Comparison of ENCODE assay signal across 10 cellular contexts in the genomic region with DNA sequence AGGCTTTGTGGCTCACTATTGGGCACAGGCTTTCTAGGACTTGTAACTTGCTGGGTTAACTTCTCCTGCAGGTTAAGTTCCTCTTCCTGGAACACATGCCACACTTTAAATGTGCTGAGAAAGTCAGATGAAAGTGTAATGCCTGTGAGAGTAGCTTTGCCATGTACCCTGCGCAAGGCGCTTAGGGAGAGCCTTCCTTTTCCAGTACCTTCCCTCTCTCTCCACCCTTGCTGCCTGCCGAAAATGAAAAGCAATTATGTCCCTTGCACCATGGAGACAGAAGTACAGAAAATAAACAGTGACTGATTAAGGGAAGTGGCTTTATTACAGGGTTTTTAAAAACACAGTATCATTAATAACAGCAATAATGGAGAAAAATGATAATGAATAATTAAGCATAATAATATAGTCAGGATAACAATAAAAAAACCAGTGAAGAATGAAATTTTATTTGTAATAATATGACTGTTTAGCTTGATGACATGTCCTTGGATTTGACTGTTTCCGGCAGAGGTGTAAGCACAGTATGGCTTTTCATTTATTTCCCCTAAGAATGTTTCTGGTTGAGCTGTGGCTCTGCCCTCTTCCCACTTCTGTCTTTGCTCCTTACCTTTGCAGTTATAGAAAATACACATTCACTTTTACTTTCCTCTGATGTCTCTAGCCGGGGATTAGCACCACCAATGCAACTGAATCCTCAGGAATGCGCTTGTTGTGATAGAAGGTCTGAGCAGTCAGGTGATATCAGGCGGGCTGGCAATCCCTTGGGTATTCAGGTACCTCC.
A peak's percentile ranks its signal among the peaks of the same experiment; 100 is the strongest.
DNase-seq lines count a peak whose midpoint lies in the region; ATAC-seq and TF ChIP-seq lines count a peak whose summit lies in the region.
"Had no signal": no experiment of that assay in that cellular context is flagged by ENCODE, and none has a peak within 500 bp of the region (broad histone marks: within the 10 kb centered on the region; RNA-seq: fewer than 3 reads in every experiment).

No MANE protein-coding gene starts in this region.

- H3K36me3 ChIP-seq in mesenchymal stem cell (ENCODE audit: control insufficient read depth in 1 of 2, insufficient read depth in 2 of 2, low read depth in 1 of 2, low read length in 2 of 2) (no peaks in the 10 kb centered on the region), A673 (ENCODE audit: insufficient read depth, low read length, poor library complexity, severe bottlenecking) (no peaks in the 10 kb centered on the region)
- H3K36me3 ChIP-seq: spleen, thoracic aorta had no signal

- H3K4me1 ChIP-seq in mesenchymal stem cell (ENCODE audit: control insufficient read depth, insufficient read depth, low read depth, low read length) (no peaks in the 10 kb centered on the region), A673 (ENCODE audit: insufficient read depth, low read length, poor library complexity, severe bottlenecking) (no peaks in the 10 kb centered on the region)

- TF ChIP-seq CTCF in coronary artery (IDR thresholded peaks at IDR 0.05) = no peak
- no peak for TF ChIP-seq CTCF in A673 (conservative IDR thresholded peaks at IDR 0.05; ENCODE audit: low read depth, low read length)

- peak overlapping the region in 1 of 2 experiments; percentile 77 for H2BK12ac ChIP-seq in mesenchymal stem cell (ENCODE audit: low read length in 2 of 2)

- no peak overlapping the region for H3K4ac ChIP-seq in mesenchymal stem cell (ENCODE audit: low read depth in 1 of 2, low read length in 2 of 2)

- WGBS in mesenchymal stem cell = 79% methylated on average over 4 of the region's 7 CpGs

- peak overlapping the region; percentile 38 to 83 for H3K18ac ChIP-seq in mesenchymal stem cell (ENCODE audit: low read depth in 1 of 2, low read length in 2 of 2)

- no peaks in the 10 kb centered on the region for H3K79me1 ChIP-seq in mesenchymal stem cell (replicated peaks; ENCODE audit: low read length, poor library complexity, severe bottlenecking)

- H3K4me2 ChIP-seq in mesenchymal stem cell (ENCODE audit: low read length, poor library complexity, severe bottlenecking) = no peak overlapping the region

- H4K91ac ChIP-seq in mesenchymal stem cell (ENCODE audit: low read length) = no peak overlapping the region

- H3K9me3 ChIP-seq in mesenchymal stem cell (ENCODE audit: control insufficient read depth, low read length) = peaks cover 26% of the 10 kb centered on the region
- H3K9me3 ChIP-seq in A673 (ENCODE audit: low read depth, low read length, poor library complexity, severe bottlenecking) = peaks cover 14% of the 10 kb centered on the region

- DNase-seq in amniotic epithelial cell (ENCODE audit: low read depth) = peak; percentile 33
- DNase-seq in mesenchymal stem cell = no peak
- no peak for DNase-seq in hepatic stellate cell (ENCODE audit: low spot score)
- DNase-seq in dermis blood vessel endothelial cell = no peak
- no peak for DNase-seq in coronary artery (ENCODE audit: low spot score)
- DNase-seq in A673 (ENCODE audit: low spot score) = no peak
- DNase-seq: spleen had no signal

- H2BK15ac ChIP-seq in mesenchymal stem cell (ENCODE audit: low read depth, poor library complexity, severe bottlenecking) = no peak overlapping the region

- POLR2A ChIA-PET in A673 (lab: Charles Lee; ENCODE audit: low non-redundant PET) = no interaction called here

- no peak overlapping the region for H2AFZ ChIP-seq in mesenchymal stem cell (ENCODE audit: low read depth, low read length)

- peak overlapping the region; percentile 64 for H4K8ac ChIP-seq in mesenchymal stem cell (ENCODE audit: low read length)

- no peak overlapping the region for H3K14ac ChIP-seq in mesenchymal stem cell (ENCODE audit: low read length in 2 of 2)

- H3K27ac ChIP-seq in mesenchymal stem cell (ENCODE audit: low read length, poor library complexity, severe bottlenecking) (no peak overlapping the region), coronary artery (no peak overlapping the region), A673 (ENCODE audit: low read depth, low read length, poor library complexity, severe bottlenecking) (no peak overlapping the region)
- H3K27ac ChIP-seq: thoracic aorta had no signal

- no peak overlapping the region for H3K23ac ChIP-seq in mesenchymal stem cell (ENCODE audit: low read length in 2 of 2)

- BruUV-seq in A673 (replicated peaks; lab: Mats Ljungman, UMichigan) = no TSS peak

- no peak overlapping the region for H2AK5ac ChIP-seq in mesenchymal stem cell (ENCODE audit: low read length, severe bottlenecking)

- H3K4me3 ChIP-seq in mesenchymal stem cell (ENCODE audit: insufficient read depth in 1 of 2, low read depth in 1 of 2, low read length in 2 of 2) = no peak overlapping the region
- no peak overlapping the region for H3K4me3 ChIP-seq in coronary artery
- H3K4me3 ChIP-seq in A673 (ENCODE audit: low read depth, low read length, poor library complexity, severe bottlenecking) = no peak overlapping the region
- H3K4me3 ChIP-seq: spleen, thoracic aorta had no signal

- CTCF ChIA-PET in A673 (lab: Charles Lee) = no interaction called here

- H3K9ac ChIP-seq in mesenchymal stem cell (ENCODE audit: low read length) = no peak overlapping the region

- ATAC-seq in GM18873 (IDR thresholded peaks at IDR 0.05; ENCODE audit: low FRiP score, unreplicated experiment) = peak; percentile 31
- ATAC-seq in HG03342 (IDR thresholded peaks at IDR 0.05; ENCODE audit: unreplicated experiment) = peak; percentile 63

- no peak overlapping the region for H2BK120ac ChIP-seq in mesenchymal stem cell (ENCODE audit: low read depth, low read length)

- no peak overlapping the region for H2BK5ac ChIP-seq in mesenchymal stem cell (ENCODE audit: low read depth, low read length, poor library complexity, severe bottlenecking)

- intact Hi-C loops in A673 (cut with micrococcal nuclease; ENCODE audit: unreplicated experiment) = no loop called here

- H3K27me3 ChIP-seq in mesenchymal stem cell (ENCODE audit: control insufficient read depth in 1 of 2, insufficient read depth in 1 of 2, low read length in 2 of 2) (no peaks in the 10 kb centered on the region), A673 (replicated peaks; ENCODE audit: insufficient read depth, low read depth, low read length, poor library complexity) (no peaks in the 10 kb centered on the region)
- H3K27me3 ChIP-seq: spleen had no signal
